In the genomic region with DNA sequence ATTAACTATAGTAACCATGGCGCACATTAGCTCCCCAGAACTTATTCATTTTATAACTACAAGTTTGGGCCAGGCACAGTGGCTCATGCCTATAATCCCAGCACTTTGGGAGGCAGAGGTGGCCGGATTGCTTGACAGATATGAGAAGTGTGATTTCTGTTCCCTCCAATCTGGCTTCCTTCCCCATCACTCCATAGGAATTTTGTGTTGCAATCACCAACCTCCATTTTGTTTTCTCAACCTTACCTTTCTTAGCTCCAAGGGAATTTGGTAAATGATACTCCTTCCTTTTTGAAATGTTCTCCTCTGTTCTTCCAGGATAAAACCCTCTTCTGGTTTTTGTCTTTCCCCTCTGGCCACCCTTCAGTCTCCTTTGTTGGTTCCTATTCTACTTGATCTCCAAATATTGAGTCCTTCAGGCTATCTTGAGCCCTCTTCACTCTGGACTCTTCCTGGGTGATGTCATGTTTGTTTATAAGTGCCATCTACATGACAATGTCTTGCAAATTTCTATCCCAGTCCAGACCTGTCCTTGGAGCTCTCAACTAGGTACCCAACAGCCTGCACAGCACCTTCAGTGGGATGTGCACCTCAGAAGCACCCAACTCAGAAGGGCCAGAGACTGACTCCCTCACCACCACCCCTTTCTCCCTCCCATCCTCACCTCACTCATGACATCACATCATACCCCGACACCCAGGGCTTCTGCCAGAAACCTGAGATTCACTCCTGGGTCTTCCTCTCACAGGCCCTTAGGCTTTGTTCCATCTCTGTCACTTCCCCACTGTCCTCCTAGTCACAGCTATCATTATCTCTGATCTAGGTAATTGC, we compare ENCODE assay signal across 20 cellular contexts. TPM values are rescaled to one million over a fixed set of nuclear protein-coding genes. Genes with fewer than 3 reads are reported as not detected.
DNase-seq lines count a peak whose midpoint lies in the region; ATAC-seq, FAIRE-seq and TF ChIP-seq lines count a peak whose summit lies in the region.
"Had no signal": no experiment of that assay in that cellular context is flagged by ENCODE, and none has a peak within 500 bp of the region (broad histone marks: within the 10 kb centered on the region; RNA-seq: fewer than 3 reads in every experiment).

No MANE protein-coding gene starts in this region.

- CTCF ChIA-PET in endothelial cell of umbilical vein (lab: Charles Lee), result interaction anchor here (1.0 to 1.2 kb wide), 2 partner anchors 424 to 564 kb away, joined by 3 read pairs; no protein-coding TSS in a partner anchor

- no peak overlapping the region for H3K9ac ChIP-seq in endothelial cell of umbilical vein (replicated peaks; ENCODE audit: extremely low read depth, insufficient read depth, low read length)

- peaks cover 2% of the 10 kb centered on the region for H3K79me2 ChIP-seq in endothelial cell of umbilical vein (ENCODE audit: control insufficient read depth, insufficient read depth, low read length)

- H3K4me3 ChIP-seq in endothelial cell of umbilical vein (replicated peaks in 1 of 3; ENCODE audit: insufficient read depth in 1 of 3, low read depth in 1 of 3, low read length in 3 of 3) (no peak overlapping the region), mucosa of descending colon (no peak overlapping the region)

- no peak overlapping the region for H3K27ac ChIP-seq in endothelial cell of umbilical vein (ENCODE audit: insufficient read depth, low read depth, low read length)
- H3K27ac ChIP-seq: C4-2B had no signal

- no TSS peak for BruUV-seq in endothelial cell of umbilical vein (replicated peaks; lab: Mats Ljungman, UMichigan)

- peak; percentile 45 for TF ChIP-seq POLR2A in endothelial cell of umbilical vein (IDR thresholded peaks at IDR 0.05; ENCODE audit: low read depth, low read length)

- no peak overlapping the region for H2AFZ ChIP-seq in endothelial cell of umbilical vein (ENCODE audit: low read depth, low read length)

- POLR2A ChIA-PET in endothelial cell of umbilical vein (lab: Charles Lee), result interaction anchor here (1.7 kb wide), 1 partner anchor 15 kb away, joined by 6 read pairs; a partner anchor contains a TSS

- no peak overlapping the region for H3K27ac Mint-ChIP-seq in progenitor cell of endocrine pancreas
- H3K27ac Mint-ChIP-seq: activated naive CD8-positive, alpha-beta T cell treated with anti-CD3 and anti-CD28 coated beads, Interleukin-2, amount 10 ng/mL, durations not matched to agents 7 days and 5 days had no signal

- no peak for FAIRE-seq in endothelial cell of umbilical vein (lab: Jason Lieb, UNC)

- no peaks in the 10 kb centered on the region for H3K27me3 Mint-ChIP-seq in progenitor cell of endocrine pancreas
- H3K27me3 Mint-ChIP-seq: activated naive CD8-positive, alpha-beta T cell treated with anti-CD3 and anti-CD28 coated beads, Interleukin-2, amount 10 ng/mL, durations not matched to agents 7 days and 5 days; central memory CD8-positive, alpha-beta T cell had no signal

- H3K4me1 ChIP-seq in endothelial cell of umbilical vein (ENCODE audit: control insufficient read depth, extremely low read depth, insufficient read depth, low read length), result no peaks in the 10 kb centered on the region
- no peaks in the 10 kb centered on the region for H3K4me1 ChIP-seq in mucosa of descending colon (ENCODE audit: low read depth)

- H3K36me3 ChIP-seq in endothelial cell of umbilical vein (ENCODE audit: control insufficient read depth in 2 of 2, extremely low read depth in 1 of 2, insufficient read depth in 2 of 2, low read length in 2 of 2) (peaks cover 1 to 4% of the 10 kb centered on the region in 2 experiments), mucosa of descending colon (ENCODE audit: low read depth) (no peaks in the 10 kb centered on the region)

- H3K4me3 Mint-ChIP-seq in progenitor cell of endocrine pancreas (ENCODE audit: low read depth), result no peak overlapping the region
- H3K4me3 Mint-ChIP-seq: activated naive CD8-positive, alpha-beta T cell treated with anti-CD3 and anti-CD28 coated beads, Interleukin-2, amount 10 ng/mL, durations not matched to agents 7 days and 5 days; central memory CD8-positive, alpha-beta T cell had no signal

- DNase-seq in EL, result peak; percentile 61
- DNase-seq in HT1080 (ENCODE audit: low read depth), result peak; percentile 40
- DNase-seq in endothelial cell of umbilical vein (ENCODE audit: low read depth, low spot score), result no peak
- no peak for DNase-seq in mucosa of descending colon
- DNase-seq in progenitor cell of endocrine pancreas (ENCODE audit: low spot score, unreplicated experiment), result no peak
- no peak for DNase-seq in dermis blood vessel endothelial cell
- DNase-seq in COLO668 (lab: John Stamatoyannopoulos, UW; ENCODE audit: unreplicated experiment), result no peak
- DNase-seq: activated CD4-positive, CD25-positive, alpha-beta regulatory T cell; activated naive CD8-positive, alpha-beta T cell treated with anti-CD3 and anti-CD28 coated beads, Interleukin-2, amount 10 ng/mL, durations not matched to agents 7 days and 5 days; head of caudate nucleus; Karpas-422; NCI-H1694; NCI-H526; stimulated activated CD4-positive, alpha-beta T cell treated with anti-CD3 and anti-CD28 coated beads, Interleukin-12 subunit alpha, Interleukin-12 subunit beta, amount 100 ng/mL, for 4 hours had no signal

- ATAC-seq in mucosa of descending colon (peak; percentile 41), GM19351 (IDR thresholded peaks at IDR 0.05; ENCODE audit: unreplicated experiment) (no peak)
- ATAC-seq: Panc1 had no signal

- H3K4me1 Mint-ChIP-seq in progenitor cell of endocrine pancreas (ENCODE audit: low read depth), result no peaks in the 10 kb centered on the region
- H3K4me1 Mint-ChIP-seq: activated naive CD8-positive, alpha-beta T cell treated with anti-CD3 and anti-CD28 coated beads, Interleukin-2, amount 10 ng/mL, durations not matched to agents 7 days and 5 days; central memory CD8-positive, alpha-beta T cell had no signal

- no peak overlapping the region for H3K4me2 ChIP-seq in endothelial cell of umbilical vein (ENCODE audit: insufficient read depth, low read length)

- dilution Hi-C loops in endothelial cell of umbilical vein (cut with MboI; ENCODE audit: extremely low pct_ligation_motif_present, low sequenced_read_pairs), result no loop called here

- TF ChIP-seq CTCF in endothelial cell of umbilical vein (IDR thresholded peaks at IDR 0.05; ENCODE audit: extremely low read depth in 1 of 2, insufficient read depth in 1 of 2, low read depth in 1 of 2, low read length in 2 of 2) (no peak), mucosa of descending colon (IDR thresholded peaks at IDR 0.05) (no peak), progenitor cell of endocrine pancreas (IDR thresholded peaks at IDR 0.05; ENCODE audit: unreplicated experiment) (no peak)

- H3K9me3 ChIP-seq in endothelial cell of umbilical vein (replicated peaks; ENCODE audit: control insufficient read depth, insufficient read depth, low read length), result no peaks in the 10 kb centered on the region
- no peaks in the 10 kb centered on the region for H3K9me3 ChIP-seq in mucosa of descending colon

- intact Hi-C loops in endothelial cell of umbilical vein (cut with micrococcal nuclease) (no loop called here), mucosa of descending colon (cut with DNase I, micrococcal nuclease) (no loop called here)

- no peaks in the 10 kb centered on the region for H3K27me3 ChIP-seq in endothelial cell of umbilical vein (ENCODE audit: control insufficient read depth in 2 of 2, insufficient read depth in 2 of 2, low read length in 2 of 2)

- peaks cover 9% of the 10 kb centered on the region for H3K36me3 Mint-ChIP-seq in progenitor cell of endocrine pancreas (ENCODE audit: insufficient read depth)

- no peaks in the 10 kb centered on the region for H3K9me1 ChIP-seq in endothelial cell of umbilical vein (replicated peaks; ENCODE audit: control insufficient read depth, extremely low read depth, insufficient read depth, low read length)

- no peaks in the 10 kb centered on the region for H3K9me3 Mint-ChIP-seq in progenitor cell of endocrine pancreas (ENCODE audit: low read depth)
- H3K9me3 Mint-ChIP-seq: activated naive CD8-positive, alpha-beta T cell treated with anti-CD3 and anti-CD28 coated beads, Interleukin-2, amount 10 ng/mL, durations not matched to agents 7 days and 5 days; central memory CD8-positive, alpha-beta T cell had no signal

- no peaks in the 10 kb centered on the region for H4K20me1 ChIP-seq in endothelial cell of umbilical vein (replicated peaks; ENCODE audit: control insufficient read depth, extremely low read depth, insufficient read depth, low read length)

RNA-seq across cellular contexts. Expression of a gene that starts 14.6 kb away (rescaled TPM):
- 415 and 517 TPM in 2 replicates for total RNA-seq in HT1080 (2014; rRNA removed; shearing (Covaris generic))
- 763 and 789 TPM in 2 replicates for polyA plus RNA-seq in HT1080 (2015; cell fraction: cytosol; rRNA removed)
- polyA plus RNA-seq in HT1080 (2015; cell fraction: nucleus; rRNA removed), result 261 and 287 TPM in 2 replicates
- total RNA-seq in endothelial cell of umbilical vein (280 and 286 TPM in 2 replicates), mucosa of descending colon (100 to 1,000 TPM; 228 to 441 (median 422) TPM), progenitor cell of endocrine pancreas (130 and 137 TPM in 2 replicates), dermis blood vessel endothelial cell (175 and 204 TPM in 2 replicates)
- polyA plus RNA-seq in endothelial cell of umbilical vein, result 286 and 373 TPM in 2 replicates
- polyA plus RNA-seq in endothelial cell of umbilical vein (2011; cell fraction: cytosol; rRNA removed), result 308 and 389 TPM in 2 replicates
- 89.3 and 113 TPM in 2 replicates for polyA plus RNA-seq in endothelial cell of umbilical vein (2011; cell fraction: nucleus; rRNA removed)
- 403 and 514 TPM in 2 replicates for polyA plus RNA-seq in endothelial cell of umbilical vein (2012)
- 87.7 and 95.7 TPM in 2 replicates for polyA minus RNA-seq in endothelial cell of umbilical vein
- 98.5 TPM for polyA minus RNA-seq in endothelial cell of umbilical vein (2011; cell fraction: cytosol; rRNA and poly(A)+ RNA removed)
- polyA minus RNA-seq in endothelial cell of umbilical vein (2011; cell fraction: nucleus; rRNA and poly(A)+ RNA removed), result 15.2 and 18.1 TPM in 2 replicates

RNA-seq across cellular contexts. Expression of a gene that starts 33.7 kb away (rescaled TPM):
- total RNA-seq in HT1080 (2014; rRNA removed; shearing (Covaris generic)), result not detected in 2 replicates
- not detected in 2 replicates for polyA plus RNA-seq in HT1080 (2015; cell fraction: cytosol; rRNA removed)
- polyA plus RNA-seq in HT1080 (2015; cell fraction: nucleus; rRNA removed), result not detected in 2 replicates
- total RNA-seq in endothelial cell of umbilical vein (not detected in 2 replicates), mucosa of descending colon (10 to 100 TPM; 20.4 to 69.4 (median 42.9) TPM), progenitor cell of endocrine pancreas (0.13 TPM in 1 of 2 replicates, not detected in the other), dermis blood vessel endothelial cell (0.05 TPM in 1 of 2 replicates, not detected in the other)
- not detected in 2 replicates for polyA plus RNA-seq in endothelial cell of umbilical vein
- polyA plus RNA-seq in endothelial cell of umbilical vein (2011; cell fraction: cytosol; rRNA removed), result not detected in 2 replicates
- polyA plus RNA-seq in endothelial cell of umbilical vein (2011; cell fraction: nucleus; rRNA removed), result not detected in 2 replicates
- 0.10 and 0.15 TPM in 2 replicates for polyA plus RNA-seq in endothelial cell of umbilical vein (2012)
- polyA minus RNA-seq in endothelial cell of umbilical vein, result not detected in 2 replicates
- polyA minus RNA-seq in endothelial cell of umbilical vein (2011; cell fraction: cytosol; rRNA and poly(A)+ RNA removed), result not detected
- not detected in 2 replicates for polyA minus RNA-seq in endothelial cell of umbilical vein (2011; cell fraction: nucleus; rRNA and poly(A)+ RNA removed)
- total RNA-seq: activated naive CD8-positive, alpha-beta T cell treated with anti-CD3 and anti-CD28 coated beads, Interleukin-2, amount 10 ng/mL, durations not matched to agents 7 days and 5 days; epithelial cell of proximal tubule; myocyte had no signal

Comparison
In these comparisons a context has a peak if more than half of its experiments do, and no peak if none do; other contexts are left out.
1. DNase-seq: peak in EL (single experiment) and HT1080 (single experiment); none in endothelial cell of umbilical vein (single experiment), mucosa of descending colon (0 of 3), progenitor cell of endocrine pancreas (single experiment), dermis blood vessel endothelial cell (single experiment) and COLO668 (single experiment).
2. RNA of a gene that starts 33.7 kb away (total RNA-seq): 20.4 to 69.4 TPM in mucosa of descending colon; 0.13 TPM in progenitor cell of endocrine pancreas, not detected in HT1080, not detected in endothelial cell of umbilical vein and 0.05 TPM in dermis blood vessel endothelial cell; every median in the first group is over 10 times any median in the second.